9 cellular contexts compared by ENCODE assay signal in genomic region chr10:91219371-91220193, GRCh38. TPM values are rescaled to one million over a fixed set of nuclear protein-coding genes. Genes with fewer than 3 reads are reported as not detected.
DNase-seq lines count a peak whose midpoint lies in the region; ATAC-seq and TF ChIP-seq lines count a peak whose summit lies in the region.
"Had no signal": no experiment of that assay in that cellular context is flagged by ENCODE, and none has a peak within 500 bp of the region (broad histone marks: within the 10 kb centered on the region; RNA-seq: fewer than 3 reads in every experiment).

No MANE protein-coding gene starts in this region.

- H4K20me1 ChIP-seq in PC-3 (ENCODE audit: low read length) = no peaks in the 10 kb centered on the region

- H3K9me2 ChIP-seq in PC-3 (replicated peaks; ENCODE audit: low read length) = no peaks in the 10 kb centered on the region

- peak overlapping the region; percentile 50; the same call in 1 of the 2 replicates for H3K9ac ChIP-seq in ES-I3 (ENCODE audit: low read depth, low read length)
- no peak overlapping the region for H3K9ac ChIP-seq in PC-3 (ENCODE audit: low read length)

- H3K36me3 ChIP-seq in ES-I3 (ENCODE audit: insufficient read depth, low read length) = no peaks in the 10 kb centered on the region
- no peaks in the 10 kb centered on the region for H3K36me3 ChIP-seq in PC-3 (ENCODE audit: low read depth, low read length)

- H3K4me1 ChIP-seq in ES-I3 (ENCODE audit: insufficient read depth, low read length) = no peaks in the 10 kb centered on the region
- H3K4me1 ChIP-seq in PC-3 (ENCODE audit: insufficient read depth, low read length) = peaks cover 7% of the 10 kb centered on the region; the same call in 1 of the 2 replicates

- peak overlapping the region; percentile 77 for H3K4me3 ChIP-seq in PC-3 (ENCODE audit: low read length)

- no peaks in the 10 kb centered on the region for H3K9me3 Mint-ChIP-seq in progenitor cell of endocrine pancreas (ENCODE audit: low read depth)

- POLR2A ChIA-PET in PC-3 (lab: Charles Lee; ENCODE audit: unreplicated experiment) = no interaction called here

- peak overlapping the region; percentile 97 for H2AFZ ChIP-seq in PC-3 (ENCODE audit: low read length)

- ATAC-seq in PC-3 = no peak

- CTCF ChIA-PET in PC-3 (lab: Charles Lee) = no interaction called here

- peak overlapping the region; percentile 95 for H3K4me2 ChIP-seq in PC-3 (ENCODE audit: low read length)

- H3K9me3 ChIP-seq in ES-I3 (ENCODE audit: control insufficient read depth, insufficient read depth, low read length) = no peaks in the 10 kb centered on the region
- H3K9me3 ChIP-seq in PC-3 (ENCODE audit: low read length) = no peaks in the 10 kb centered on the region
- H3K9me3 ChIP-seq: SJSA1 had no signal

- H3K27ac ChIP-seq in PC-3 (ENCODE audit: low read length) = no peak overlapping the region

- H3K4me1 Mint-ChIP-seq in progenitor cell of endocrine pancreas (ENCODE audit: low read depth) = peaks cover 19% of the 10 kb centered on the region

- DNase-seq in PC-3 (no peak), erythroblast (lab: John Stamatoyannopoulos, UW) (peak; percentile 56 to 62), progenitor cell of endocrine pancreas (ENCODE audit: low spot score, unreplicated experiment) (no peak), medulla oblongata (ENCODE audit: extremely low spot score) (no peak), AG08396 (ENCODE audit: low spot score) (no peak)
- no peak for DNase-seq in stimulated activated naive CD4-positive, alpha-beta T cell (lab: John Stamatoyannopoulos, UW)
- DNase-seq in activated CD4-positive, alpha-beta T cell treated with anti-CD3 and anti-CD28 coated beads, Interleukin-2, amount 50 U/mL, for 48 hours = no peak

- H3K27me3 Mint-ChIP-seq in progenitor cell of endocrine pancreas = peaks cover 17% of the 10 kb centered on the region

- H3F3A ChIP-seq in PC-3 (ENCODE audit: low read length, unreplicated experiment) = no peaks in the 10 kb centered on the region

- H3K27ac Mint-ChIP-seq in progenitor cell of endocrine pancreas = peak overlapping the region; percentile 92

- peaks cover 5% of the 10 kb centered on the region for H3K36me3 Mint-ChIP-seq in progenitor cell of endocrine pancreas (ENCODE audit: insufficient read depth)

- intact Hi-C loops in PC-3 (cut with micrococcal nuclease) = loop anchor here (5.0 kb wide), 1 partner anchor 57 kb away; no protein-coding TSS in a partner anchor

- no peaks in the 10 kb centered on the region for H3K27me3 ChIP-seq in PC-3 (ENCODE audit: low read length)
- H3K27me3 ChIP-seq: SJSA1 had no signal

- H3K79me2 ChIP-seq in PC-3 (ENCODE audit: low read length) = peaks cover 18% of the 10 kb centered on the region

- no peak for TF ChIP-seq CTCF in PC-3 (conservative IDR thresholded peaks at IDR 0.05; ENCODE audit: low read depth, low read length)
- TF ChIP-seq CTCF in progenitor cell of endocrine pancreas (IDR thresholded peaks at IDR 0.05; ENCODE audit: unreplicated experiment) = no peak

- H3K4me3 Mint-ChIP-seq in progenitor cell of endocrine pancreas (ENCODE audit: low read depth) = peak overlapping the region; percentile 83

- no peak for TF ChIP-seq POLR2A in erythroblast (IDR thresholded peaks at IDR 0.05; ENCODE audit: low read length)

- no TSS peak for BruUV-seq in PC-3 (replicated peaks; lab: Mats Ljungman, UMichigan)

RNA-seq across cellular contexts. Expression of gene PCGF5, which starts 0.9 kb away (rescaled TPM):
- total RNA-seq in PC-3 (2014; rRNA removed) = 15.8 and 25.0 TPM in 2 replicates
- total RNA-seq in progenitor cell of endocrine pancreas = 19.2 and 19.4 TPM in 2 replicates

Comparison
In these comparisons a context has a peak if more than half of its experiments do, and no peak if none do; other contexts are left out.
1. DNase-seq: peak in erythroblast (2 of 2); none in PC-3 (single experiment), progenitor cell of endocrine pancreas (single experiment), medulla oblongata (single experiment), AG08396 (single experiment), stimulated activated naive CD4-positive, alpha-beta T cell (0 of 6) and activated CD4-positive, alpha-beta T cell treated with anti-CD3 and anti-CD28 coated beads, Interleukin-2, amount 50 U/mL, for 48 hours (0 of 2).